Comparison of ENCODE assay signal across 8 cellular contexts in the genomic region with DNA sequence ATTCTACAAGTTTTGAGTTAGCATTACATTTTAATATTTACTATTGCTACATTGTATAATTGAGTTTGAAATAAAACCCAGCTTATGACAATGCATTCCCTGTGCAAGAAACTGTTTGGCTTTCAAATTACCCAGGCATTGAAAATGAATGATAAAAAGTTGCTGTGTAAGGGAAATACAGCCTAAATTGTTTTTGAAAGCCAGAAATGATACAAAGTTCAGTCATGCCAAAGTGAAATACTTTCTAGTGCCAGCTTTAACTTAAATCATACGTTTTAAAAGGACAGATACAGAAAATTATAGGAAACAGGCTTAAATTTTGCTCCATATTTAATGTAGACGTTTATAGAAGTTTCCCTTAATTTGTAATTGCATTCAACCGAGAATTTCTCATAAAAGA. TPM values are rescaled to one million over a fixed set of nuclear protein-coding genes. Genes with fewer than 3 reads are reported as not detected.
DNase-seq lines count a peak whose midpoint lies in the region; ATAC-seq, FAIRE-seq and TF ChIP-seq lines count a peak whose summit lies in the region.

No MANE protein-coding gene starts in this region.

- H3K27ac Mint-ChIP-seq in activated naive CD4-positive, alpha-beta T cell treated with anti-CD3 and anti-CD28 coated beads for 36 hours = peak overlapping the region; percentile 82
- peak overlapping the region; percentile 76 for H3K27ac Mint-ChIP-seq in activated CD8-positive, alpha-beta T cell treated with anti-CD3 and anti-CD28 coated beads for 36 hours

- peak overlapping the region in 4 of 5 donors; percentile 10 to 97 (median 38) for H3K9ac ChIP-seq in subcutaneous abdominal adipose tissue (ENCODE audit: low read length in 5 of 5)

- H3K9me3 Mint-ChIP-seq in activated naive CD4-positive, alpha-beta T cell treated with anti-CD3 and anti-CD28 coated beads for 36 hours = no peaks in the 10 kb centered on the region
- H3K9me3 Mint-ChIP-seq in activated CD8-positive, alpha-beta T cell treated with anti-CD3 and anti-CD28 coated beads for 36 hours = no peaks in the 10 kb centered on the region

- TF ChIP-seq CTCF in activated CD8-positive, alpha-beta T cell treated with anti-CD3 and anti-CD28 coated beads for 36 hours (IDR thresholded peaks at IDR 0.05) = no peak
- no peak for TF ChIP-seq CTCF in foreskin fibroblast (IDR thresholded peaks at IDR 0.05; ENCODE audit: low read depth, low read length)

- H3K4me1 ChIP-seq in subcutaneous abdominal adipose tissue (ENCODE audit: control insufficient read depth in 5 of 5, insufficient read depth in 5 of 5, low read length in 5 of 5) (peaks cover 4 to 46% (median 41%) of the 10 kb centered on the region in 5 donors), small intestine (ENCODE audit: control insufficient read depth in 2 of 2, insufficient read depth in 1 of 2, low read depth in 1 of 2, low read length in 1 of 2) (peaks cover 0 to 5% of the 10 kb centered on the region in 2 donors)

- peak overlapping the region; percentile 75 for H3K27ac ChIP-seq in subcutaneous abdominal adipose tissue (ENCODE audit: low read depth, low read length)
- H3K27ac ChIP-seq in small intestine (ENCODE audit: low read depth in 1 of 2, low read length in 1 of 2) = peak overlapping the region in 1 of 2 donors; percentile 24

- no peak for DNase-seq in activated naive CD4-positive, alpha-beta T cell treated with anti-CD3 and anti-CD28 coated beads for 36 hours
- DNase-seq in activated naive CD4-positive, alpha-beta T cell treated with anti-CD3 and anti-CD28 coated beads, Interleukin-2, amount 50 U/mL, for 16 hours = no peak
- DNase-seq in activated CD8-positive, alpha-beta T cell treated with anti-CD3 and anti-CD28 coated beads for 36 hours = no peak
- DNase-seq in foreskin fibroblast = no peak
- DNase-seq in NCI-H446 (lab: John Stamatoyannopoulos, UW) = no peak
- no peak for DNase-seq in small intestine

- peak overlapping the region; percentile 2 to 84 for H3K4me3 ChIP-seq in foreskin fibroblast (ENCODE audit: low read depth in 1 of 2, low read length in 2 of 2)
- peak overlapping the region in 2 of 5 donors; percentile 9 to 24 for H3K4me3 ChIP-seq in subcutaneous abdominal adipose tissue (ENCODE audit: low read depth in 1 of 5, low read length in 5 of 5)
- peak overlapping the region in 1 of 2 donors; percentile 35 for H3K4me3 ChIP-seq in small intestine (ENCODE audit: low read depth in 1 of 2, low read length in 2 of 2)

- no peak for FAIRE-seq in small intestine (lab: Jason Lieb, UNC)

- WGBS in small intestine, 3 donors = 11 to 44% (median 14%) methylated on average over 3 of the region's 3 CpGs

- intact Hi-C loops in activated naive CD4-positive, alpha-beta T cell treated with anti-CD3 and anti-CD28 coated beads for 36 hours (cut with micrococcal nuclease) = loop anchor here (5.0 kb wide), 3 partner anchors 349 to 689 kb away; a partner anchor contains a TSS
- intact Hi-C loops in activated CD8-positive, alpha-beta T cell treated with anti-CD3 and anti-CD28 coated beads for 36 hours (cut with micrococcal nuclease) = loop anchor here (10.0 kb wide), 1 partner anchor 491 kb away; a partner anchor contains a TSS

- peak overlapping the region; percentile 56 for H3K4me3 Mint-ChIP-seq in activated naive CD4-positive, alpha-beta T cell treated with anti-CD3 and anti-CD28 coated beads for 36 hours
- H3K4me3 Mint-ChIP-seq in activated CD8-positive, alpha-beta T cell treated with anti-CD3 and anti-CD28 coated beads for 36 hours = peak overlapping the region; percentile 90

- H3K9me3 ChIP-seq in subcutaneous abdominal adipose tissue (ENCODE audit: control insufficient read depth in 5 of 5, low read length in 5 of 5) = no peaks in the 10 kb centered on the region
- no peaks in the 10 kb centered on the region for H3K9me3 ChIP-seq in small intestine (ENCODE audit: control insufficient read depth, low read depth)

- ATAC-seq in activated CD8-positive, alpha-beta T cell treated with anti-CD3 and anti-CD28 coated beads for 36 hours = no peak
- no peak for ATAC-seq in GM18517 (IDR thresholded peaks at IDR 0.05; ENCODE audit: unreplicated experiment)

- H3K36me3 ChIP-seq in subcutaneous abdominal adipose tissue (ENCODE audit: control insufficient read depth in 5 of 5, insufficient read depth in 5 of 5, low read length in 5 of 5) (peaks cover under 1 to 6% (median 2%) of the 10 kb centered on the region in 5 donors), small intestine (ENCODE audit: control insufficient read depth in 2 of 2, insufficient read depth in 2 of 2, low read length in 2 of 2) (peaks cover 0 to 1% of the 10 kb centered on the region in 2 donors)

- H3K27me3 Mint-ChIP-seq in activated naive CD4-positive, alpha-beta T cell treated with anti-CD3 and anti-CD28 coated beads for 36 hours (ENCODE audit: low read depth) = no peaks in the 10 kb centered on the region
- no peaks in the 10 kb centered on the region for H3K27me3 Mint-ChIP-seq in activated CD8-positive, alpha-beta T cell treated with anti-CD3 and anti-CD28 coated beads for 36 hours

- POLR2A ChIA-PET in activated CD8-positive, alpha-beta T cell treated with anti-CD3 and anti-CD28 coated beads for 36 hours (lab: Charles Lee) = interaction anchor here (0.6 to 5.7 kb wide), 6 partner anchors 11 to 145 kb away, joined by 3 to 60 read pairs (median 13); a partner anchor contains a TSS

- H3K4me1 Mint-ChIP-seq in activated naive CD4-positive, alpha-beta T cell treated with anti-CD3 and anti-CD28 coated beads for 36 hours (ENCODE audit: low read depth) = peaks cover 51% of the 10 kb centered on the region
- peaks cover 47% of the 10 kb centered on the region for H3K4me1 Mint-ChIP-seq in activated CD8-positive, alpha-beta T cell treated with anti-CD3 and anti-CD28 coated beads for 36 hours (ENCODE audit: low read depth)

- H3K36me3 Mint-ChIP-seq in activated naive CD4-positive, alpha-beta T cell treated with anti-CD3 and anti-CD28 coated beads for 36 hours (ENCODE audit: low read depth) = peaks cover 43% of the 10 kb centered on the region
- H3K36me3 Mint-ChIP-seq in activated CD8-positive, alpha-beta T cell treated with anti-CD3 and anti-CD28 coated beads for 36 hours (ENCODE audit: low read depth) = peaks cover 66% of the 10 kb centered on the region

- CTCF ChIA-PET in activated naive CD4-positive, alpha-beta T cell treated with anti-CD3 and anti-CD28 coated beads for 36 hours (lab: Charles Lee) = interaction anchor here (0.7 to 5.7 kb wide), 2 partner anchors 9 to 564 kb away, joined by 4 to 77 read pairs; a partner anchor contains a TSS
- CTCF ChIA-PET in activated CD8-positive, alpha-beta T cell treated with anti-CD3 and anti-CD28 coated beads for 36 hours (lab: Charles Lee) = interaction anchor here (0.7 to 1.1 kb wide), 2 partner anchors 9 to 493 kb away, joined by 3 to 6 read pairs; a partner anchor contains a TSS

- H3K27me3 ChIP-seq in subcutaneous abdominal adipose tissue (ENCODE audit: control insufficient read depth in 5 of 5, insufficient read depth in 4 of 5, low read length in 5 of 5) = no peaks in the 10 kb centered on the region
- no peaks in the 10 kb centered on the region for H3K27me3 ChIP-seq in small intestine (ENCODE audit: control insufficient read depth in 2 of 2, insufficient read depth in 2 of 2, low read length in 2 of 2)

RNA-seq across cellular contexts. Expression of a gene that starts 2.8 kb away (rescaled TPM):
- total RNA-seq in activated naive CD4-positive, alpha-beta T cell treated with anti-CD3 and anti-CD28 coated beads for 36 hours = 10 to 100 TPM; 20.6 to 20.7 TPM
- total RNA-seq in activated CD8-positive, alpha-beta T cell treated with anti-CD3 and anti-CD28 coated beads for 36 hours = 10 to 100 TPM; 30.2 to 32.7 TPM
- polyA plus RNA-seq in small intestine = 10 to 100 TPM; 13.5 to 26.6 (median 25.3) TPM

RNA-seq across cellular contexts. Expression of a gene that starts 3.0 kb away (rescaled TPM):
- 100 to 1,000 TPM; 250 to 266 TPM for total RNA-seq in activated naive CD4-positive, alpha-beta T cell treated with anti-CD3 and anti-CD28 coated beads for 36 hours
- 100 to 1,000 TPM; 214 to 231 TPM for total RNA-seq in activated CD8-positive, alpha-beta T cell treated with anti-CD3 and anti-CD28 coated beads for 36 hours
- 100 to 1,000 TPM; 525 to 910 (median 823) TPM for polyA plus RNA-seq in small intestine

RNA-seq across cellular contexts. Expression of a gene that starts 11.7 kb away (rescaled TPM):
- 1 to 10 TPM; 5.5 to 6.0 TPM for total RNA-seq in activated naive CD4-positive, alpha-beta T cell treated with anti-CD3 and anti-CD28 coated beads for 36 hours
- total RNA-seq in activated CD8-positive, alpha-beta T cell treated with anti-CD3 and anti-CD28 coated beads for 36 hours = 10 to 100 TPM; 10.4 to 11.0 TPM
- 10 to 100 TPM in 1 of 3 donors, 1 to 10 TPM in 2; 8.3 to 19.5 (median 9.2) TPM for polyA plus RNA-seq in small intestine

RNA-seq across cellular contexts. Expression of a gene that starts 24.6 kb away (rescaled TPM):
- total RNA-seq in activated naive CD4-positive, alpha-beta T cell treated with anti-CD3 and anti-CD28 coated beads for 36 hours = 10 to 100 TPM; 47.7 to 49.1 TPM
- total RNA-seq in activated CD8-positive, alpha-beta T cell treated with anti-CD3 and anti-CD28 coated beads for 36 hours = 10 to 100 TPM; 44.3 to 46.4 TPM
- polyA plus RNA-seq in small intestine = 10 to 100 TPM; 14.1 to 21.0 (median 18.3) TPM

RNA-seq across cellular contexts. Expression of a gene that starts 37.2 kb away (rescaled TPM):
- total RNA-seq in activated naive CD4-positive, alpha-beta T cell treated with anti-CD3 and anti-CD28 coated beads for 36 hours = 1,000 to 10,000 TPM; 1,858 to 2,382 TPM
- total RNA-seq in activated CD8-positive, alpha-beta T cell treated with anti-CD3 and anti-CD28 coated beads for 36 hours = 1,000 to 10,000 TPM; 2,041 to 2,284 TPM
- 1,000 to 10,000 TPM; 2,810 to 5,742 (median 3,537) TPM for polyA plus RNA-seq in small intestine
